1 cellular context compared by ENCODE assay signal in the genomic region with DNA sequence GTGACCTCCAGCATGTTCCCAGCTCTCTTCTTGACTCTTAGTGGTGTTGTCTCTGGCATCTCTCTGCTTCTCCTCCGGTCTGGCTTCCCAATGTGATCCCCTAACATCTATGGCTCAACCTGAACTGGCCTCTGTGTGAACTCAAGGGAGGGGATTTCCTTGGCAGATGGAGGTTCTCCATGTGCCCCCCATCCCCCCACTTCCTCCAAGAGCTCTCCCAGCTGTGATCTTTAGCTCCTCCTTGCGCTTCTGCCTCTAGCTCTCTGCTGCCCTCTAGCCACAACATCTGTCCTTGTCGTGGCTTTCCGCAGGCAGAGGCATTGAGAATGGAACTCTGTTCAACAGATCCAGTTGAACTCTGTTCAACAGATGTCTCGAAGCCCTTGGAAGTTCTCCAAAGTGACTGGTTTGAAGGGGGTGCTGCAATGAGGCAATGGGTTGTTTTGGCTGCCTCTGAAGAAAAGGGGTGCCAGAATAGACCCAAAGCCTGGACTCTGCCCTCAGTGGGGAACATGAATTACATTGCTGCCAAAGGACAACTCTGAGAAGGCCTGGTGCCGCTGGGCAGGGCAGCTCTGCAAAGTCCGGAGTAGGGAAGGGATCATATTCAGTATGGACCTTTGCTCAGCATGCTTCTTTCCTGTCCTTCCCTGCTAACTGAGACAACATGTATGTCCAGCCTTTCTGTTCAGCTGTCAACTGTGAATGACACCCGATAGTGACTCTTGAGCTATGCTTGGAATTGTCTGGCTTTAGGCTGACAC.
A peak's percentile ranks its signal among the peaks of the same experiment; 100 is the strongest.
TF ChIP-seq lines count a peak whose summit lies in the region.

No MANE protein-coding gene starts in this region.

TF ChIP-seq in HepG2, 621 proteins besides CTCF, POLR2A, EP300 and RAD21 (continued from another document and continues in another):
- TF ChIP-seq, protein P1, sequence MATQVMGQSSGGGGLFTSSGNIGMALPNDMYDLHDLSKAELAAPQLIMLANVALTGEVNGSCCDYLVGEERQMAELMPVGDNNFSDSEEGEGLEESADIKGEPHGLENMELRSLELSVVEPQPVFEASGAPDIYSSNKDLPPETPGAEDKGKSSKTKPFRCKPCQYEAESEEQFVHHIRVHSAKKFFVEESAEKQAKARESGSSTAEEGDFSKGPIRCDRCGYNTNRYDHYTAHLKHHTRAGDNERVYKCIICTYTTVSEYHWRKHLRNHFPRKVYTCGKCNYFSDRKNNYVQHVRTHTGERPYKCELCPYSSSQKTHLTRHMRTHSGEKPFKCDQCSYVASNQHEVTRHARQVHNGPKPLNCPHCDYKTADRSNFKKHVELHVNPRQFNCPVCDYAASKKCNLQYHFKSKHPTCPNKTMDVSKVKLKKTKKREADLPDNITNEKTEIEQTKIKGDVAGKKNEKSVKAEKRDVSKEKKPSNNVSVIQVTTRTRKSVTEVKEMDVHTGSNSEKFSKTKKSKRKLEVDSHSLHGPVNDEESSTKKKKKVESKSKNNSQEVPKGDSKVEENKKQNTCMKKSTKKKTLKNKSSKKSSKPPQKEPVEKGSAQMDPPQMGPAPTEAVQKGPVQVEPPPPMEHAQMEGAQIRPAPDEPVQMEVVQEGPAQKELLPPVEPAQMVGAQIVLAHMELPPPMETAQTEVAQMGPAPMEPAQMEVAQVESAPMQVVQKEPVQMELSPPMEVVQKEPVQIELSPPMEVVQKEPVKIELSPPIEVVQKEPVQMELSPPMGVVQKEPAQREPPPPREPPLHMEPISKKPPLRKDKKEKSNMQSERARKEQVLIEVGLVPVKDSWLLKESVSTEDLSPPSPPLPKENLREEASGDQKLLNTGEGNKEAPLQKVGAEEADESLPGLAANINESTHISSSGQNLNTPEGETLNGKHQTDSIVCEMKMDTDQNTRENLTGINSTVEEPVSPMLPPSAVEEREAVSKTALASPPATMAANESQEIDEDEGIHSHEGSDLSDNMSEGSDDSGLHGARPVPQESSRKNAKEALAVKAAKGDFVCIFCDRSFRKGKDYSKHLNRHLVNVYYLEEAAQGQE (IDR thresholded peaks at IDR 0.05; ENCODE audit: borderline replicate concordance in 1 of 2, low read depth in 1 of 2, low read length in 2 of 2) = no peak
- TF ChIP-seq, protein P2, sequence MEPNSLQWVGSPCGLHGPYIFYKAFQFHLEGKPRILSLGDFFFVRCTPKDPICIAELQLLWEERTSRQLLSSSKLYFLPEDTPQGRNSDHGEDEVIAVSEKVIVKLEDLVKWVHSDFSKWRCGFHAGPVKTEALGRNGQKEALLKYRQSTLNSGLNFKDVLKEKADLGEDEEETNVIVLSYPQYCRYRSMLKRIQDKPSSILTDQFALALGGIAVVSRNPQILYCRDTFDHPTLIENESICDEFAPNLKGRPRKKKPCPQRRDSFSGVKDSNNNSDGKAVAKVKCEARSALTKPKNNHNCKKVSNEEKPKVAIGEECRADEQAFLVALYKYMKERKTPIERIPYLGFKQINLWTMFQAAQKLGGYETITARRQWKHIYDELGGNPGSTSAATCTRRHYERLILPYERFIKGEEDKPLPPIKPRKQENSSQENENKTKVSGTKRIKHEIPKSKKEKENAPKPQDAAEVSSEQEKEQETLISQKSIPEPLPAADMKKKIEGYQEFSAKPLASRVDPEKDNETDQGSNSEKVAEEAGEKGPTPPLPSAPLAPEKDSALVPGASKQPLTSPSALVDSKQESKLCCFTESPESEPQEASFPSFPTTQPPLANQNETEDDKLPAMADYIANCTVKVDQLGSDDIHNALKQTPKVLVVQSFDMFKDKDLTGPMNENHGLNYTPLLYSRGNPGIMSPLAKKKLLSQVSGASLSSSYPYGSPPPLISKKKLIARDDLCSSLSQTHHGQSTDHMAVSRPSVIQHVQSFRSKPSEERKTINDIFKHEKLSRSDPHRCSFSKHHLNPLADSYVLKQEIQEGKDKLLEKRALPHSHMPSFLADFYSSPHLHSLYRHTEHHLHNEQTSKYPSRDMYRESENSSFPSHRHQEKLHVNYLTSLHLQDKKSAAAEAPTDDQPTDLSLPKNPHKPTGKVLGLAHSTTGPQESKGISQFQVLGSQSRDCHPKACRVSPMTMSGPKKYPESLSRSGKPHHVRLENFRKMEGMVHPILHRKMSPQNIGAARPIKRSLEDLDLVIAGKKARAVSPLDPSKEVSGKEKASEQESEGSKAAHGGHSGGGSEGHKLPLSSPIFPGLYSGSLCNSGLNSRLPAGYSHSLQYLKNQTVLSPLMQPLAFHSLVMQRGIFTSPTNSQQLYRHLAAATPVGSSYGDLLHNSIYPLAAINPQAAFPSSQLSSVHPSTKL (CRISPR knock-in tag; IDR thresholded peaks at IDR 0.05) = peak; percentile 78
- TF ChIP-seq ZNF121 (CRISPR knock-in tag; IDR thresholded peaks at IDR 0.05) = no peak
- TF ChIP-seq ELF4 (CRISPR knock-in tag; IDR thresholded peaks at IDR 0.05; ENCODE audit: borderline replicate concordance) = no peak
- no peak for TF ChIP-seq ZNF780A (CRISPR knock-in tag; IDR thresholded peaks at IDR 0.05)
- TF ChIP-seq HOXA3 (CRISPR knock-in tag; IDR thresholded peaks at IDR 0.05) = peak; percentile 69
- TF ChIP-seq, protein P3, sequence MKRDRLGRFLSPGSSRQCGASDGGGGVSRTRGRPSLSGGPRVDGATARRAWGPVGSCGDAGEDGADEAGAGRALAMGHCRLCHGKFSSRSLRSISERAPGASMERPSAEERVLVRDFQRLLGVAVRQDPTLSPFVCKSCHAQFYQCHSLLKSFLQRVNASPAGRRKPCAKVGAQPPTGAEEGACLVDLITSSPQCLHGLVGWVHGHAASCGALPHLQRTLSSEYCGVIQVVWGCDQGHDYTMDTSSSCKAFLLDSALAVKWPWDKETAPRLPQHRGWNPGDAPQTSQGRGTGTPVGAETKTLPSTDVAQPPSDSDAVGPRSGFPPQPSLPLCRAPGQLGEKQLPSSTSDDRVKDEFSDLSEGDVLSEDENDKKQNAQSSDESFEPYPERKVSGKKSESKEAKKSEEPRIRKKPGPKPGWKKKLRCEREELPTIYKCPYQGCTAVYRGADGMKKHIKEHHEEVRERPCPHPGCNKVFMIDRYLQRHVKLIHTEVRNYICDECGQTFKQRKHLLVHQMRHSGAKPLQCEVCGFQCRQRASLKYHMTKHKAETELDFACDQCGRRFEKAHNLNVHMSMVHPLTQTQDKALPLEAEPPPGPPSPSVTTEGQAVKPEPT (CRISPR knock-in tag; IDR thresholded peaks at IDR 0.05; ENCODE audit: low read depth) = no peak
- TF ChIP-seq ATM (IDR thresholded peaks at IDR 0.05; ENCODE audit: borderline replicate concordance) = no peak
- peak; percentile 62 for TF ChIP-seq TBX2 (CRISPR knock-in tag; IDR thresholded peaks at IDR 0.05; ENCODE audit: borderline replicate concordance)
- no peak for TF ChIP-seq ZKSCAN1 (IDR thresholded peaks at IDR 0.05; ENCODE audit: low read length)
- TF ChIP-seq ZNF614 (CRISPR knock-in tag; IDR thresholded peaks at IDR 0.05; ENCODE audit: borderline replicate concordance) = peak; percentile 76; the same call in 1 of the 2 replicates
- TF ChIP-seq ZNF672 (CRISPR knock-in tag; IDR thresholded peaks at IDR 0.05) = no peak
- no peak for TF ChIP-seq ZC3H4 (CRISPR knock-in tag; IDR thresholded peaks at IDR 0.05; ENCODE audit: borderline replicate concordance)
- peak; percentile 58; the same call in 1 of the 2 replicates for TF ChIP-seq FOXK1 (CRISPR knock-in tag; IDR thresholded peaks at IDR 0.05; ENCODE audit: borderline replicate concordance, low read depth)
- TF ChIP-seq, protein P4, sequence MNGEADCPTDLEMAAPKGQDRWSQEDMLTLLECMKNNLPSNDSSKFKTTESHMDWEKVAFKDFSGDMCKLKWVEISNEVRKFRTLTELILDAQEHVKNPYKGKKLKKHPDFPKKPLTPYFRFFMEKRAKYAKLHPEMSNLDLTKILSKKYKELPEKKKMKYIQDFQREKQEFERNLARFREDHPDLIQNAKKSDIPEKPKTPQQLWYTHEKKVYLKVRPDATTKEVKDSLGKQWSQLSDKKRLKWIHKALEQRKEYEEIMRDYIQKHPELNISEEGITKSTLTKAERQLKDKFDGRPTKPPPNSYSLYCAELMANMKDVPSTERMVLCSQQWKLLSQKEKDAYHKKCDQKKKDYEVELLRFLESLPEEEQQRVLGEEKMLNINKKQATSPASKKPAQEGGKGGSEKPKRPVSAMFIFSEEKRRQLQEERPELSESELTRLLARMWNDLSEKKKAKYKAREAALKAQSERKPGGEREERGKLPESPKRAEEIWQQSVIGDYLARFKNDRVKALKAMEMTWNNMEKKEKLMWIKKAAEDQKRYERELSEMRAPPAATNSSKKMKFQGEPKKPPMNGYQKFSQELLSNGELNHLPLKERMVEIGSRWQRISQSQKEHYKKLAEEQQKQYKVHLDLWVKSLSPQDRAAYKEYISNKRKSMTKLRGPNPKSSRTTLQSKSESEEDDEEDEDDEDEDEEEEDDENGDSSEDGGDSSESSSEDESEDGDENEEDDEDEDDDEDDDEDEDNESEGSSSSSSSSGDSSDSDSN (CRISPR knock-in tag; IDR thresholded peaks at IDR 0.05) = no peak
- TF ChIP-seq, protein P5, sequence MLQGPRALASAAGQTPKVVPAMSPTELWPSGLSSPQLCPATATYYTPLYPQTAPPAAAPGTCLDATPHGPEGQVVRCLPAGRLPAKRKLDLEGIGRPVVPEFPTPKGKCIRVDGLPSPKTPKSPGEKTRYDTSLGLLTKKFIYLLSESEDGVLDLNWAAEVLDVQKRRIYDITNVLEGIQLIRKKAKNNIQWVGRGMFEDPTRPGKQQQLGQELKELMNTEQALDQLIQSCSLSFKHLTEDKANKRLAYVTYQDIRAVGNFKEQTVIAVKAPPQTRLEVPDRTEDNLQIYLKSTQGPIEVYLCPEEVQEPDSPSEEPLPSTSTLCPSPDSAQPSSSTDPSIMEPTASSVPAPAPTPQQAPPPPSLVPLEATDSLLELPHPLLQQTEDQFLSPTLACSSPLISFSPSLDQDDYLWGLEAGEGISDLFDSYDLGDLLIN (CRISPR knock-in tag; IDR thresholded peaks at IDR 0.05; ENCODE audit: borderline replicate concordance) = no peak
- TF ChIP-seq, protein P6, sequence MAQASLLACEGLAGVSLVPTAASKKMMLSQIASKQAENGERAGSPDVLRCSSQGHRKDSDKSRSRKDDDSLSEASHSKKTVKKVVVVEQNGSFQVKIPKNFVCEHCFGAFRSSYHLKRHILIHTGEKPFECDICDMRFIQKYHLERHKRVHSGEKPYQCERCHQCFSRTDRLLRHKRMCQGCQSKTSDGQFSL (CRISPR knock-in tag; IDR thresholded peaks at IDR 0.05) = no peak
- TF ChIP-seq, protein P7, sequence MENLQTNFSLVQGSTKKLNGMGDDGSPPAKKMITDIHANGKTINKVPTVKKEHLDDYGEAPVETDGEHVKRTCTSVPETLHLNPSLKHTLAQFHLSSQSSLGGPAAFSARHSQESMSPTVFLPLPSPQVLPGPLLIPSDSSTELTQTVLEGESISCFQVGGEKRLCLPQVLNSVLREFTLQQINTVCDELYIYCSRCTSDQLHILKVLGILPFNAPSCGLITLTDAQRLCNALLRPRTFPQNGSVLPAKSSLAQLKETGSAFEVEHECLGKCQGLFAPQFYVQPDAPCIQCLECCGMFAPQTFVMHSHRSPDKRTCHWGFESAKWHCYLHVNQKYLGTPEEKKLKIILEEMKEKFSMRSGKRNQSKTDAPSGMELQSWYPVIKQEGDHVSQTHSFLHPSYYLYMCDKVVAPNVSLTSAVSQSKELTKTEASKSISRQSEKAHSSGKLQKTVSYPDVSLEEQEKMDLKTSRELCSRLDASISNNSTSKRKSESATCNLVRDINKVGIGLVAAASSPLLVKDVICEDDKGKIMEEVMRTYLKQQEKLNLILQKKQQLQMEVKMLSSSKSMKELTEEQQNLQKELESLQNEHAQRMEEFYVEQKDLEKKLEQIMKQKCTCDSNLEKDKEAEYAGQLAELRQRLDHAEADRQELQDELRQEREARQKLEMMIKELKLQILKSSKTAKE (CRISPR knock-in tag; IDR thresholded peaks at IDR 0.05; ENCODE audit: borderline replicate concordance) = no peak
- TF ChIP-seq NR2F1 (CRISPR knock-in tag; IDR thresholded peaks at IDR 0.05) = peak; percentile 25 to 61; a peak in 3 of 4 replicates
- TF ChIP-seq NFYB (CRISPR knock-in tag; IDR thresholded peaks at IDR 0.05) = no peak
- TF ChIP-seq, protein P8, sequence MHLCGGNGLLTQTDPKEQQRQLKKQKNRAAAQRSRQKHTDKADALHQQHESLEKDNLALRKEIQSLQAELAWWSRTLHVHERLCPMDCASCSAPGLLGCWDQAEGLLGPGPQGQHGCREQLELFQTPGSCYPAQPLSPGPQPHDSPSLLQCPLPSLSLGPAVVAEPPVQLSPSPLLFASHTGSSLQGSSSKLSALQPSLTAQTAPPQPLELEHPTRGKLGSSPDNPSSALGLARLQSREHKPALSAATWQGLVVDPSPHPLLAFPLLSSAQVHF (CRISPR knock-in tag; IDR thresholded peaks at IDR 0.05) = no peak
- no peak for TF ChIP-seq ZNF20 (CRISPR knock-in tag; IDR thresholded peaks at IDR 0.05)
- TF ChIP-seq ZNF17 (CRISPR knock-in tag; IDR thresholded peaks at IDR 0.05) = no peak
- TF ChIP-seq, protein P9, sequence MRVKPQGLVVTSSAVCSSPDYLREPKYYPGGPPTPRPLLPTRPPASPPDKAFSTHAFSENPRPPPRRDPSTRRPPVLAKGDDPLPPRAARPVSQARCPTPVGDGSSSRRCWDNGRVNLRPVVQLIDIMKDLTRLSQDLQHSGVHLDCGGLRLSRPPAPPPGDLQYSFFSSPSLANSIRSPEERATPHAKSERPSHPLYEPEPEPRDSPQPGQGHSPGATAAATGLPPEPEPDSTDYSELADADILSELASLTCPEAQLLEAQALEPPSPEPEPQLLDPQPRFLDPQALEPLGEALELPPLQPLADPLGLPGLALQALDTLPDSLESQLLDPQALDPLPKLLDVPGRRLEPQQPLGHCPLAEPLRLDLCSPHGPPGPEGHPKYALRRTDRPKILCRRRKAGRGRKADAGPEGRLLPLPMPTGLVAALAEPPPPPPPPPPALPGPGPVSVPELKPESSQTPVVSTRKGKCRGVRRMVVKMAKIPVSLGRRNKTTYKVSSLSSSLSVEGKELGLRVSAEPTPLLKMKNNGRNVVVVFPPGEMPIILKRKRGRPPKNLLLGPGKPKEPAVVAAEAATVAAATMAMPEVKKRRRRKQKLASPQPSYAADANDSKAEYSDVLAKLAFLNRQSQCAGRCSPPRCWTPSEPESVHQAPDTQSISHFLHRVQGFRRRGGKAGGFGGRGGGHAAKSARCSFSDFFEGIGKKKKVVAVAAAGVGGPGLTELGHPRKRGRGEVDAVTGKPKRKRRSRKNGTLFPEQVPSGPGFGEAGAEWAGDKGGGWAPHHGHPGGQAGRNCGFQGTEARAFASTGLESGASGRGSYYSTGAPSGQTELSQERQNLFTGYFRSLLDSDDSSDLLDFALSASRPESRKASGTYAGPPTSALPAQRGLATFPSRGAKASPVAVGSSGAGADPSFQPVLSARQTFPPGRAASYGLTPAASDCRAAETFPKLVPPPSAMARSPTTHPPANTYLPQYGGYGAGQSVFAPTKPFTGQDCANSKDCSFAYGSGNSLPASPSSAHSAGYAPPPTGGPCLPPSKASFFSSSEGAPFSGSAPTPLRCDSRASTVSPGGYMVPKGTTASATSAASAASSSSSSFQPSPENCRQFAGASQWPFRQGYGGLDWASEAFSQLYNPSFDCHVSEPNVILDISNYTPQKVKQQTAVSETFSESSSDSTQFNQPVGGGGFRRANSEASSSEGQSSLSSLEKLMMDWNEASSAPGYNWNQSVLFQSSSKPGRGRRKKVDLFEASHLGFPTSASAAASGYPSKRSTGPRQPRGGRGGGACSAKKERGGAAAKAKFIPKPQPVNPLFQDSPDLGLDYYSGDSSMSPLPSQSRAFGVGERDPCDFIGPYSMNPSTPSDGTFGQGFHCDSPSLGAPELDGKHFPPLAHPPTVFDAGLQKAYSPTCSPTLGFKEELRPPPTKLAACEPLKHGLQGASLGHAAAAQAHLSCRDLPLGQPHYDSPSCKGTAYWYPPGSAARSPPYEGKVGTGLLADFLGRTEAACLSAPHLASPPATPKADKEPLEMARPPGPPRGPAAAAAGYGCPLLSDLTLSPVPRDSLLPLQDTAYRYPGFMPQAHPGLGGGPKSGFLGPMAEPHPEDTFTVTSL (CRISPR knock-in tag; IDR thresholded peaks at IDR 0.05; ENCODE audit: borderline replicate concordance) = no peak
- TF ChIP-seq ZBTB1 (CRISPR knock-in tag; IDR thresholded peaks at IDR 0.05; ENCODE audit: borderline replicate concordance) = no peak
- TF ChIP-seq GFI1 (CRISPR knock-in tag; IDR thresholded peaks at IDR 0.05; ENCODE audit: borderline replicate concordance) = no peak; the same call in 1 of the 2 replicates
- TF ChIP-seq, protein P10, sequence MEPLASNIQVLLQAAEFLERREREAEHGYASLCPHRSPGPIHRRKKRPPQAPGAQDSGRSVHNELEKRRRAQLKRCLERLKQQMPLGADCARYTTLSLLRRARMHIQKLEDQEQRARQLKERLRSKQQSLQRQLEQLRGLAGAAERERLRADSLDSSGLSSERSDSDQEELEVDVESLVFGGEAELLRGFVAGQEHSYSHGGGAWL (CRISPR knock-in tag; IDR thresholded peaks at IDR 0.05) = no peak
- TF ChIP-seq STAG1 (CRISPR knock-in tag; IDR thresholded peaks at IDR 0.05) = peak; percentile 86
